Comparison of ENCODE assay signal across 33 cellular contexts in the genomic region with DNA sequence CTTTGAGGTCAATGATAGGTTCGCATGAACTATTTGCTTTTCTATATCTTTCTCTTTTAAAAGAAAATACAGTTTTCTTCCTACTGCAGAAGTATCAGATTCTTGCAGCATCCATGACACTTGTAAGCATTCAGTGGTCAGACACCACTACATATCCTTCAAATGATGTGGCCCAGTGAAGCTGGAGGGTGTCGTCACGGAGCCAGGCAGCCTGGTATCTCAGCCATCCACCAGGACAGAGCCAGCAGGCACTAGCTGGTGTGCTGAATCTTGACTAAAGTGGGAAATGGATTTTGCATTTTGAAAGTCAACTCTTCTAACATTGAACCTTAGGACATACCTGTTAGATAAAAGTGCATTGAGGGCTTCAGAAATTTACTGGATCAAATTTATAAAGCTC. TPM values are rescaled to one million over a fixed set of nuclear protein-coding genes. Genes with fewer than 3 reads are reported as not detected.
DNase-seq lines count a peak whose midpoint lies in the region; TF ChIP-seq lines count a peak whose summit lies in the region.
"Had no signal": no experiment of that assay in that cellular context is flagged by ENCODE, and none has a peak within 500 bp of the region (broad histone marks: within the 10 kb centered on the region; RNA-seq: fewer than 3 reads in every experiment).

No MANE protein-coding gene starts in this region.

- H3K4me1 ChIP-seq in Karpas-422 (ENCODE audit: low read length) (peaks cover 91% of the 10 kb centered on the region), OCI-LY1 (ENCODE audit: insufficient read depth, low read length, severe bottlenecking) (peaks cover 68% of the 10 kb centered on the region), neuronal stem cell (ENCODE audit: control insufficient read depth in 2 of 2, insufficient read depth in 1 of 2, low read depth in 1 of 2, low read length in 2 of 2) (peaks cover 8 to 22% of the 10 kb centered on the region in 2 donors)
- H3K4me1 ChIP-seq: BE2C had no signal

- no peak overlapping the region for H2BK5ac ChIP-seq in neuronal stem cell (ENCODE audit: low read length)

- H2BK12ac ChIP-seq in neuronal stem cell (ENCODE audit: low read length) = no peak overlapping the region

- no peaks in the 10 kb centered on the region for H3K9me3 Mint-ChIP-seq in nephron progenitor cell
- H3K9me3 Mint-ChIP-seq: activated CD4-positive, alpha-beta T cell treated with anti-CD3 and anti-CD28 coated beads, Interleukin-2, amount 10 ng/mL, durations not matched to agents 24 days and 14 days; CD8-positive, alpha-beta T cell; neural crest cell had no signal

- H3K27me3 Mint-ChIP-seq in nephron progenitor cell (ENCODE audit: low read depth, poor library complexity) = peaks cover 28% of the 10 kb centered on the region

- H3K27me3 ChIP-seq in Karpas-422 (ENCODE audit: low read length) (no peaks in the 10 kb centered on the region), OCI-LY1 (ENCODE audit: insufficient read depth, low read length) (no peaks in the 10 kb centered on the region), neuronal stem cell (ENCODE audit: control insufficient read depth in 3 of 3, insufficient read depth in 3 of 3, low read depth in 1 of 3, low read length in 3 of 3) (peaks cover 0 to 33% (median 12%) of the 10 kb centered on the region in 3 experiments)

- H3K27ac ChIP-seq in Karpas-422 (ENCODE audit: low read length) (no peak overlapping the region), OCI-LY1 (ENCODE audit: low read depth, low read length, poor library complexity, severe bottlenecking) (peak overlapping the region; percentile 94), neuronal stem cell (replicated peaks; ENCODE audit: low read length) (no peak overlapping the region)
- H3K27ac ChIP-seq: parathyroid adenoma, right atrium auricular region, tibial artery, VCaP had no signal

- no peak overlapping the region for H3K18ac ChIP-seq in neuronal stem cell (ENCODE audit: low read length)

- in situ Hi-C loops in GM13976 (cut with MboI; ENCODE audit: low sequenced_read_pairs, unreplicated experiment) = no loop called here

- H3K4me3 ChIP-seq in Karpas-422 (ENCODE audit: low read length) = peak overlapping the region; percentile 81
- H3K4me3 ChIP-seq in OCI-LY1 (ENCODE audit: low read depth, low read length, poor library complexity, severe bottlenecking) = peak overlapping the region; percentile 75
- peak overlapping the region in 1 of 2 donors; percentile 8 for H3K4me3 ChIP-seq in neuronal stem cell (ENCODE audit: low read length in 2 of 2)
- H3K4me3 ChIP-seq: right atrium auricular region, tibial artery had no signal

- H3K79me2 ChIP-seq in Karpas-422 (ENCODE audit: low read length) (no peaks in the 10 kb centered on the region), OCI-LY1 (ENCODE audit: insufficient read depth, low read length) (peaks cover 48% of the 10 kb centered on the region)
- H3K79me2 ChIP-seq: parathyroid adenoma had no signal

- peak overlapping the region; percentile 85 for H3K4me3 Mint-ChIP-seq in nephron progenitor cell
- H3K4me3 Mint-ChIP-seq: activated CD4-positive, alpha-beta T cell treated with anti-CD3 and anti-CD28 coated beads, Interleukin-2, amount 10 ng/mL, durations not matched to agents 24 days and 14 days; CD8-positive, alpha-beta T cell; immature natural killer cell; neural crest cell had no signal

- no peak overlapping the region for H3K23ac ChIP-seq in neuronal stem cell (ENCODE audit: low read depth, low read length, poor library complexity)

- H3K4me1 Mint-ChIP-seq in nephron progenitor cell = peaks cover 52% of the 10 kb centered on the region
- H3K4me1 Mint-ChIP-seq: immature natural killer cell had no signal

- H3K14ac ChIP-seq in neuronal stem cell (ENCODE audit: low read length) = no peak overlapping the region

- peaks cover 7% of the 10 kb centered on the region for H3K36me3 Mint-ChIP-seq in nephron progenitor cell (ENCODE audit: low read depth)
- H3K36me3 Mint-ChIP-seq: CD8-positive, alpha-beta T cell had no signal

- no peak overlapping the region for H4K8ac ChIP-seq in neuronal stem cell (ENCODE audit: low read depth, low read length)

- H3K36me3 ChIP-seq in Karpas-422 (ENCODE audit: insufficient read depth, low read length) = no peaks in the 10 kb centered on the region; the same call in 1 of the 2 replicates
- H3K36me3 ChIP-seq in OCI-LY1 (ENCODE audit: insufficient read depth, low read length) = no peaks in the 10 kb centered on the region
- H3K36me3 ChIP-seq in neuronal stem cell (replicated peaks in 1 of 2; ENCODE audit: control insufficient read depth in 2 of 2, insufficient read depth in 2 of 2, low read length in 2 of 2) = peaks cover 0 to 29% of the 10 kb centered on the region in 2 donors
- H3K36me3 ChIP-seq: BE2C, right atrium auricular region, tibial artery had no signal

- no peaks in the 10 kb centered on the region for H3K79me1 ChIP-seq in neuronal stem cell (ENCODE audit: low read depth, low read length)

- no peak overlapping the region for H4K91ac ChIP-seq in neuronal stem cell (ENCODE audit: low read depth, low read length, poor library complexity)

- no peaks in the 10 kb centered on the region; the same call in 1 of the 2 replicates for H3F3A ChIP-seq in OCI-LY1 (ENCODE audit: insufficient read depth, low read length)

- H3K9me3 ChIP-seq in Karpas-422 (ENCODE audit: low read length) (no peaks in the 10 kb centered on the region), OCI-LY1 (ENCODE audit: low read length) (no peaks in the 10 kb centered on the region), neuronal stem cell (replicated peaks in 1 of 2; ENCODE audit: control insufficient read depth in 2 of 2, insufficient read depth in 1 of 2, low read depth in 1 of 2, low read length in 2 of 2) (peaks cover 0 to 2% of the 10 kb centered on the region in 2 donors)
- H3K9me3 ChIP-seq: BE2C, right atrium auricular region, tibial artery had no signal

- no peak overlapping the region for H3K27ac Mint-ChIP-seq in nephron progenitor cell
- H3K27ac Mint-ChIP-seq: activated CD4-positive, alpha-beta T cell treated with anti-CD3 and anti-CD28 coated beads, Interleukin-2, amount 10 ng/mL, durations not matched to agents 24 days and 14 days; CD8-positive, alpha-beta T cell; immature natural killer cell had no signal

- DNase-seq in COR-L47 (lab: John Stamatoyannopoulos, UW) = peak; percentile 68
- peak; percentile 71 for DNase-seq in Karpas-422
- DNase-seq in nephron progenitor cell = no peak
- no peak for DNase-seq in GM13976 (ENCODE audit: low spot score)
- no peak for DNase-seq in COLO829 (ENCODE audit: low spot score)
- no peak for DNase-seq in neuronal stem cell (ENCODE audit: low spot score)
- DNase-seq: ACHN; activated CD4-positive, alpha-beta T cell treated with anti-CD3 and anti-CD28 coated beads, Interleukin-2, amount 10 ng/mL, durations not matched to agents 24 days and 14 days; activated effector memory CD4-positive, alpha-beta T cell treated with anti-CD3 and anti-CD28 coated beads, Interleukin-2, amount 50 U/mL, for 16 hours; BE2C; CD8-positive, alpha-beta T cell; central memory CD4-positive, alpha-beta T cell; cortex of kidney; DMS153; effector memory CD4-positive, alpha-beta T cell; erythroblast; GDM1; immature natural killer cell; left cardiac atrium; mammary epithelial cell; NCI-H1048; NCI-H187; NCI-H748 treated with DMSO at 0.1 percent for 48 hours; OCI-M1; stimulated activated CD8-positive, alpha-beta memory T cell treated with anti-CD3 and anti-CD28 coated beads, Interleukin-4, amount 100 ng/mL, for 48 hours; T1000; tibial artery had no signal

- no peak overlapping the region for H2AK5ac ChIP-seq in neuronal stem cell (ENCODE audit: low read depth, low read length)

- H3K4me2 ChIP-seq in Karpas-422 (ENCODE audit: low read depth, low read length, poor library complexity, severe bottlenecking) (peak overlapping the region; percentile 89), OCI-LY1 (ENCODE audit: low read length) (peak overlapping the region; percentile 92), neuronal stem cell (ENCODE audit: insufficient read depth, low read length, poor library complexity, severe bottlenecking) (no peak overlapping the region)

- H2BK15ac ChIP-seq in neuronal stem cell (ENCODE audit: low read length) = no peak overlapping the region

- H3K9me2 ChIP-seq in Karpas-422 (replicated peaks; ENCODE audit: insufficient read depth, low read length) (no peaks in the 10 kb centered on the region), OCI-LY1 (ENCODE audit: low read depth, low read length) (no peaks in the 10 kb centered on the region)

- H3K9ac ChIP-seq in Karpas-422 (ENCODE audit: low read length) = peak overlapping the region; percentile 29; the same call in 1 of the 2 replicates
- peak overlapping the region; percentile 90; the same call in 1 of the 2 replicates for H3K9ac ChIP-seq in OCI-LY1 (ENCODE audit: low read length)
- H3K9ac ChIP-seq in neuronal stem cell (ENCODE audit: low read depth, low read length, poor library complexity) = no peak overlapping the region
- H3K9ac ChIP-seq: parathyroid adenoma had no signal

- H3K4ac ChIP-seq in neuronal stem cell (ENCODE audit: low read length) = no peak overlapping the region

- no peaks in the 10 kb centered on the region for H4K20me1 ChIP-seq in Karpas-422 (ENCODE audit: insufficient read depth, low read depth, low read length)
- H4K20me1 ChIP-seq in OCI-LY1 (ENCODE audit: insufficient read depth, low read length) = no peaks in the 10 kb centered on the region

- H2BK120ac ChIP-seq in neuronal stem cell (ENCODE audit: low read depth, low read length) = no peak overlapping the region

- WGBS in neuronal stem cell (ENCODE audit: extremely low coverage in 2 of 2, insufficient read length in 2 of 2, insufficient replicate concordance in 1 of 2), 2 donors = no CpG with 5 or more reads among the region's 3 CpGs

- no peak overlapping the region for H2AFZ ChIP-seq in Karpas-422 (ENCODE audit: low read length)
- H2AFZ ChIP-seq in OCI-LY1 (ENCODE audit: low read length) = no peak overlapping the region
- no peak overlapping the region for H2AFZ ChIP-seq in neuronal stem cell (ENCODE audit: low read length)
- H2AFZ ChIP-seq: parathyroid adenoma had no signal

- TF ChIP-seq CTCF in OCI-LY1 (IDR thresholded peaks at IDR 0.05; ENCODE audit: low read length) (no peak), nephron progenitor cell (IDR thresholded peaks at IDR 0.05) (no peak), GM13976 (IDR thresholded peaks at IDR 0.05; ENCODE audit: borderline replicate concordance, control extremely low read depth, extremely low read depth, insufficient read depth, missing control alignments) (no peak)

RNA-seq across cellular contexts. Expression of gene KLHL14, which starts 5.4 kb away (rescaled TPM):
- 17.2 and 20.5 TPM in 2 replicates for total RNA-seq in Karpas-422 (2014; rRNA removed; shearing (Covaris generic); ENCODE audit: low replicate concordance)
- 0.08 TPM for polyA plus RNA-seq in neuronal stem cell (2013, experiment 1 of 2)
- polyA plus RNA-seq in neuronal stem cell (2013, experiment 2 of 2) = 0.06 TPM
- total RNA-seq: activated CD4-positive, alpha-beta T cell treated with anti-CD3 and anti-CD28 coated beads, Interleukin-2, amount 10 ng/mL, durations not matched to agents 24 days and 14 days; activated CD8-positive, alpha-beta memory T cell treated with anti-CD3 and anti-CD28 coated beads for 36 hours; mammary epithelial cell; right atrium auricular region had no signal
- polyA plus RNA-seq: mammary epithelial cell had no signal

Comparison
In these comparisons a context has a peak if more than half of its experiments do, and no peak if none do; other contexts are left out.
1. DNase-seq: peak in COR-L47 (single experiment) and Karpas-422 (single experiment); none in nephron progenitor cell (single experiment), GM13976 (single experiment), COLO829 (single experiment) and neuronal stem cell (single experiment).